ENCODE assay signal across 34 cellular contexts in the genomic region with DNA sequence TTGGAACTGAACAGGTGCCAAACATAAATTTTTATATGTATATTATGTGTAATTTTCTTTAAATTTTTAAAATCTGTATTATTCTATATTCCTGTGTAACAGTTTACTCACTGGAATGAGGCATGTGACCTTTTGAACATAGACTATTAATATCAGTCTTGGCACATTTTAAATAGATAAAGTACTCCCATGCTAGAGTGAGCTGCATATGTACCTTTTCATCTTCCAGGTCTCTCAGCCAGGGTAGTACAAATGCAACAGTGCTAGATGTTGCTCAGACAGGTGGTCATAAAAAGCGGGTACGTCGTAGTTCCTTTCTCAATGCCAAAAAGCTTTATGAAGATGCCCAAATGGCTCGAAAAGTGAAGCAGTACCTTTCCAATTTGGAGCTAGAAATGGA.
"Had no signal": no experiment of that assay in that cellular context is flagged by ENCODE, and none has a peak within 500 bp of the region (broad histone marks: within the 10 kb centered on the region; RNA-seq: fewer than 3 reads in every experiment).

No MANE protein-coding gene starts in this region.

- H3K9me3 Mint-ChIP-seq: activated CD4-positive, alpha-beta memory T cell treated with anti-CD3 and anti-CD28 coated beads for 36 hours; activated CD4-positive, alpha-beta T cell treated with anti-CD3 and anti-CD28 coated beads, Interleukin-2, amount 10 ng/mL, durations not matched to agents 24 days and 14 days; activated naive CD4-positive, alpha-beta T cell treated with anti-CD3 and anti-CD28 coated beads for 36 hours; activated naive CD4-positive, alpha-beta T cell treated with anti-CD3 and anti-CD28 coated beads, Interleukin-2, amount 50 U/mL, for 24 hours; activated naive CD8-positive, alpha-beta T cell treated with anti-CD3 and anti-CD28 coated beads for 36 hours; activated naive CD8-positive, alpha-beta T cell treated with anti-CD3 and anti-CD28 coated beads, Interleukin-2, amount 50 U/mL, for 24 hours; activated T-helper 1 cell treated with anti-CD3 and anti-CD28 coated beads, Interleukin-12 subunit alpha, Interleukin-12 subunit beta, Interleukin-2, Interleukin-4 antibody, amounts not matched to agents 30 ng/mL and 10 ng/mL and 1 ng/mL, durations not matched to agents 14 hours and 24 hours and 36 hours; activated T-helper 2 cell treated with anti-CD3 and anti-CD28 coated beads, Interferon-gamma antibody, Interleukin-2, Interleukin-4, amounts not matched to agents 10 μg/mL and 5 μg/mL and 100 μg/mL, durations not matched to agents 14 hours and 24 hours and 36 hours; brain; effector memory CD8-positive, alpha-beta T cell had no signal

- H3K27ac Mint-ChIP-seq: activated CD4-positive, alpha-beta memory T cell treated with anti-CD3 and anti-CD28 coated beads for 36 hours; activated CD4-positive, alpha-beta T cell treated with anti-CD3 and anti-CD28 coated beads for 36 hours; activated CD8-positive, alpha-beta memory T cell treated with anti-CD3 and anti-CD28 coated beads, Interleukin-2, amount 10 ng/mL, durations not matched to agents 7 days and 5 days; activated CD8-positive, alpha-beta T cell treated with anti-CD3 and anti-CD28 coated beads, Interleukin-2, amount 10 ng/mL, durations not matched to agents 7 days and 5 days; activated naive CD4-positive, alpha-beta T cell treated with anti-CD3 and anti-CD28 coated beads for 36 hours; activated naive CD4-positive, alpha-beta T cell treated with anti-CD3 and anti-CD28 coated beads, Interleukin-2, amount 50 U/mL, for 24 hours; activated naive CD8-positive, alpha-beta T cell treated with anti-CD3 and anti-CD28 coated beads for 36 hours; activated naive CD8-positive, alpha-beta T cell treated with anti-CD3 and anti-CD28 coated beads, Interleukin-2, amount 50 U/mL, for 24 hours; activated T-helper 1 cell treated with anti-CD3 and anti-CD28 coated beads, Interleukin-12 subunit alpha, Interleukin-12 subunit beta, Interleukin-2, Interleukin-4 antibody, amounts not matched to agents 30 ng/mL and 10 ng/mL and 1 ng/mL, durations not matched to agents 14 hours and 24 hours and 36 hours; activated T-helper 2 cell treated with anti-CD3 and anti-CD28 coated beads, Interferon-gamma antibody, Interleukin-2, Interleukin-4, amounts not matched to agents 10 μg/mL and 5 μg/mL and 100 μg/mL, durations not matched to agents 14 hours and 24 hours and 36 hours; brain had no signal

- H3K27ac ChIP-seq: adrenal gland, breast epithelium, epithelial cell of prostate, esophagus squamous epithelium, gastroesophageal sphincter had no signal

- H3K27me3 ChIP-seq: adrenal gland, breast epithelium, esophagus squamous epithelium, gastroesophageal sphincter had no signal

- FAIRE-seq: colon, endothelial cell of umbilical vein had no signal

- ATAC-seq: activated CD4-positive, alpha-beta T cell treated with anti-CD3 and anti-CD28 coated beads for 36 hours; activated CD8-positive, alpha-beta memory T cell treated with anti-CD3 and anti-CD28 coated beads, Interleukin-2, amount 10 ng/mL, durations not matched to agents 7 days and 5 days; activated CD8-positive, alpha-beta T cell treated with anti-CD3 and anti-CD28 coated beads, Interleukin-2, amount 10 ng/mL, durations not matched to agents 7 days and 5 days; activated naive CD8-positive, alpha-beta T cell treated with anti-CD3 and anti-CD28 coated beads, Interleukin-2, amount 50 U/mL, for 24 hours; effector memory CD8-positive, alpha-beta T cell; gastroesophageal sphincter had no signal

- DNase-seq: activated CD4-positive, alpha-beta memory T cell treated with anti-CD3 and anti-CD28 coated beads for 36 hours; activated CD4-positive, alpha-beta T cell treated with anti-CD3 and anti-CD28 coated beads for 36 hours; activated CD4-positive, alpha-beta T cell treated with anti-CD3 and anti-CD28 coated beads, Interleukin-2, amount 10 ng/mL, durations not matched to agents 24 days and 14 days; activated CD4-positive, CD25-positive, alpha-beta regulatory T cell; activated CD4-positive, CD25-positive, alpha-beta regulatory T cell treated with anti-CD3 and anti-CD28 coated beads, Interleukin-2, amount 50 U/mL, for 72 hours; activated CD8-positive, alpha-beta memory T cell treated with anti-CD3 and anti-CD28 coated beads, Interleukin-2, amount 10 ng/mL, durations not matched to agents 7 days and 5 days; activated CD8-positive, alpha-beta memory T cell treated with anti-CD3 and anti-CD28 coated beads, Interleukin-2, amount 50 U/mL, for 4 hours; activated CD8-positive, alpha-beta T cell treated with anti-CD3 and anti-CD28 coated beads, Interleukin-2, amount 10 ng/mL, durations not matched to agents 7 days and 5 days; activated effector memory CD4-positive, alpha-beta T cell treated with anti-CD3 and anti-CD28 coated beads, Interleukin-2, amount 50 U/mL, for 16 hours; activated naive CD4-positive, alpha-beta T cell treated with anti-CD3 and anti-CD28 coated beads for 36 hours; activated naive CD8-positive, alpha-beta T cell treated with anti-CD3 and anti-CD28 coated beads for 36 hours; activated naive CD8-positive, alpha-beta T cell treated with anti-CD3 and anti-CD28 coated beads, Interleukin-2, amount 50 U/mL, for 24 hours; activated T-cell treated with anti-CD3 and anti-CD28 coated beads, Interleukin-2, amount 50 U/mL, for 1 hour; activated T-cell treated with anti-CD3 and anti-CD28 coated beads, Interleukin-2, amount 50 U/mL, for 48 hours; adrenal gland; amygdala; aorta; caudate nucleus; cortex of kidney; dermis blood vessel endothelial cell; effector CD4-positive, alpha-beta T cell; effector memory CD8-positive, alpha-beta T cell; esophagus squamous epithelium; foreskin melanocyte; T-helper 2 cell had no signal

- H3K4me3 ChIP-seq: adrenal gland, breast epithelium, esophagus squamous epithelium, gastroesophageal sphincter had no signal

- H3K4me1 Mint-ChIP-seq: activated CD4-positive, alpha-beta T cell treated with anti-CD3 and anti-CD28 coated beads for 36 hours; activated CD4-positive, alpha-beta T cell treated with anti-CD3 and anti-CD28 coated beads, Interleukin-2, amount 10 ng/mL, durations not matched to agents 24 days and 14 days; activated naive CD4-positive, alpha-beta T cell treated with anti-CD3 and anti-CD28 coated beads, Interleukin-2, amount 50 U/mL, for 24 hours; activated naive CD8-positive, alpha-beta T cell treated with anti-CD3 and anti-CD28 coated beads for 36 hours; activated naive CD8-positive, alpha-beta T cell treated with anti-CD3 and anti-CD28 coated beads, Interleukin-2, amount 50 U/mL, for 24 hours; brain had no signal

- H3K9me3 ChIP-seq: breast epithelium, esophagus squamous epithelium, gastroesophageal sphincter had no signal

- H3K4me1 ChIP-seq: adrenal gland, breast epithelium, esophagus squamous epithelium, gastroesophageal sphincter had no signal

- H3K4me3 Mint-ChIP-seq: activated CD4-positive, alpha-beta memory T cell treated with anti-CD3 and anti-CD28 coated beads for 36 hours; activated CD4-positive, alpha-beta T cell treated with anti-CD3 and anti-CD28 coated beads for 36 hours; activated CD4-positive, alpha-beta T cell treated with anti-CD3 and anti-CD28 coated beads, Interleukin-2, amount 10 ng/mL, durations not matched to agents 24 days and 14 days; activated CD8-positive, alpha-beta memory T cell treated with anti-CD3 and anti-CD28 coated beads, Interleukin-2, amount 10 ng/mL, durations not matched to agents 7 days and 5 days; activated CD8-positive, alpha-beta T cell treated with anti-CD3 and anti-CD28 coated beads, Interleukin-2, amount 10 ng/mL, durations not matched to agents 7 days and 5 days; activated naive CD4-positive, alpha-beta T cell treated with anti-CD3 and anti-CD28 coated beads for 36 hours; activated naive CD4-positive, alpha-beta T cell treated with anti-CD3 and anti-CD28 coated beads, Interleukin-2, amount 50 U/mL, for 24 hours; activated naive CD8-positive, alpha-beta T cell treated with anti-CD3 and anti-CD28 coated beads for 36 hours; activated naive CD8-positive, alpha-beta T cell treated with anti-CD3 and anti-CD28 coated beads, Interleukin-2, amount 50 U/mL, for 24 hours; activated T-helper 1 cell treated with anti-CD3 and anti-CD28 coated beads, Interleukin-12 subunit alpha, Interleukin-12 subunit beta, Interleukin-2, Interleukin-4 antibody, amounts not matched to agents 30 ng/mL and 10 ng/mL and 1 ng/mL, durations not matched to agents 14 hours and 24 hours and 36 hours; brain; effector memory CD8-positive, alpha-beta T cell had no signal

- H3K27me3 Mint-ChIP-seq: activated CD4-positive, alpha-beta memory T cell treated with anti-CD3 and anti-CD28 coated beads for 36 hours; activated CD4-positive, alpha-beta T cell treated with anti-CD3 and anti-CD28 coated beads for 36 hours; activated CD4-positive, alpha-beta T cell treated with anti-CD3 and anti-CD28 coated beads, Interleukin-2, amount 10 ng/mL, durations not matched to agents 24 days and 14 days; activated CD8-positive, alpha-beta memory T cell treated with anti-CD3 and anti-CD28 coated beads, Interleukin-2, amount 10 ng/mL, durations not matched to agents 7 days and 5 days; activated naive CD4-positive, alpha-beta T cell treated with anti-CD3 and anti-CD28 coated beads, Interleukin-2, amount 50 U/mL, for 24 hours; activated naive CD8-positive, alpha-beta T cell treated with anti-CD3 and anti-CD28 coated beads for 36 hours; activated naive CD8-positive, alpha-beta T cell treated with anti-CD3 and anti-CD28 coated beads, Interleukin-2, amount 50 U/mL, for 24 hours; brain; effector memory CD8-positive, alpha-beta T cell had no signal
